8 cellular contexts compared by ENCODE assay signal in the genomic region with DNA sequence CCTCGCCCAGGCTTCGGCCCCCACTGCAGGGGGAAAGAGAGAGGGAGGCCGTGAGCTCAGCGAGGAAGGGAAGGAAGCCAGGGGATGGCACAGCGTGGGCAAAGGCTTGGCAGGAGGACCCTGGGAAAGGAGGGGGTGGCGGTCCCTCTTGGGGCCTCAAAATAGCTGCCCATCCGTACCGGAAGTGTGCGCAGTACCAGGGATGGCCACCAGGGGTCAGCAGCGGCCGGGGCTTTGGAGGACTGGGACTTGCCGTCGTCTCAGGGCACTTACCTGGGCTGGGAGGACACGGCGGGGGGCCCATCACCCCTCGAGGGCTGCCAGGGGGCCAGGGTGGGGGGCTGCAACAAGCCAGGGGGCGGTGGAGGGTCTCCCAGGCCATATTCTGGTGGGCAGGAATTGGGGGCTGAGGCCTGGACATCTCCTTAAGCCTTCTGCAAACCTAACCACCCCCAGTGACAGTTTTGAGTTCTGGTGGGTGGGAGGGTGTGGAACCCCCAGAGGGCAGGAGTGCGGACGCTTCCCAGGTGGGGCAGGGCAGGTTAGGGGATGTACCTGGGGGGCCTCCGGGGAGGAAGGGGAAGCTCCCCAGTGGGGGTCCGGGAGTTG.
DNase-seq lines count a peak whose midpoint lies in the region; ATAC-seq lines count a peak whose summit lies in the region.

No MANE protein-coding gene starts in this region.

- no peak for ATAC-seq in GM21528 (IDR thresholded peaks at IDR 0.05; ENCODE audit: low FRiP score, unreplicated experiment)

- no peak overlapping the region for H3K27ac ChIP-seq in caudate nucleus (ENCODE audit: low read depth, low read length)

- DNase-seq in SIG-M5 treated with dmso at 0.1 percent for 504 hours (lab: John Stamatoyannopoulos, UW; ENCODE audit: unreplicated experiment) = peak; percentile 35
- DNase-seq in SIG-M5 (lab: John Stamatoyannopoulos, UW) = no peak
- DNase-seq in NCI-H2029 treated with DMSO at 0.1 percent for 48 hours (lab: John Stamatoyannopoulos, UW) = peak; percentile 2
- DNase-seq in activated CD4-positive, CD25-positive, alpha-beta regulatory T cell treated with anti-CD3 and anti-CD28 coated beads, Interleukin-2, amount 50 U/mL, for 72 hours = peak; percentile 95
- peak in 49 of 61 donors; percentile 0 to 74 (median 33) for DNase-seq in caudate nucleus (lab: John Stamatoyannopoulos, UW)
- peak; percentile 88 for DNase-seq in left kidney (ENCODE audit: low read depth, low spot score)
- peak; percentile 69 for DNase-seq in stimulated activated CD4-positive, alpha-beta T cell treated with anti-CD3 and anti-CD28 coated beads, Interleukin-2, amount 100 ng/mL, for 4 hours (ENCODE audit: low read depth)
